In the genomic region with DNA sequence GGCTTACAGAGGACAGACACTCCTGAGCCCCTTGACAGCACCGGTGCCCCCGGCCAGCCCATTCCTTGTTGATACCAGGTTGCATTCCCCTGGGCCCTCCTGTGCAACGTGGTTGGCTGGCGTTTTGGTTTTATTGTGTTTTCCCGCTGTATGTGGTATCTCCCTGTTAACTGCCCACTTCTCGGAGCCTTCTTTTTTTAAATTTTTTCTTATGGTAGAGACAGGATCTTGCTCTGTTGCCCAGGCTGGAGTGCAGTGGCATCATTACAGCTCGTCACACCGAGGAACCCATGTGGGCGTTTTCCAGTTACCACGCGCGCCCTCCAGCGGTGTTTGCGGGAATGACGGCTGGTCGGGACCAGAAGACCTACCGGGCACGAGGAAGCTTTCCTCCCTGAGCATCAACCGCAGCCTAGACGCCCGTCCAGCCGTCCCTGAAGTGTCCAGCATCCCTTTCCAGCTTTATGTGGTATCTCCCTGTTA, we compare ENCODE assay signal across 8 cellular contexts. TPM values are rescaled to one million over a fixed set of nuclear protein-coding genes. Genes with fewer than 3 reads are reported as not detected.
DNase-seq lines count a peak whose midpoint lies in the region; ATAC-seq and TF ChIP-seq lines count a peak whose summit lies in the region.

No MANE protein-coding gene starts in this region.

- H3K4me1 Mint-ChIP-seq in WTC11 = no peaks in the 10 kb centered on the region

- peaks cover 10% of the 10 kb centered on the region for H3K36me3 Mint-ChIP-seq in WTC11

- H3K27me3 ChIP-seq in liver (ENCODE audit: control insufficient read depth in 4 of 4, insufficient read depth in 4 of 4, low read length in 3 of 4) = no peaks in the 10 kb centered on the region

- CTCF ChIA-PET in WTC11 (lab: Charles Lee) = interaction anchor here (0.5 to 2.8 kb wide), 36 partner anchors 9 to 303 kb away, joined by 3 to 25 read pairs (median 3); partner anchors contain the start of genes COX19, GPR146 and ZFAND2A

- POLR2A ChIA-PET in WTC11 (lab: Charles Lee) = no interaction called here

- H3K9me3 ChIP-seq in liver (ENCODE audit: control insufficient read depth in 4 of 4, low read length in 3 of 4) = no peaks in the 10 kb centered on the region

- H3K27ac ChIP-seq in liver (ENCODE audit: low read depth in 1 of 2, low read length in 2 of 2) = no peak overlapping the region

- H3K4me3 ChIP-seq in liver (ENCODE audit: low read depth in 1 of 3, low read length in 3 of 3) = no peak overlapping the region

- in situ Hi-C loops in T47D (cut with HindIII; ENCODE audit: low pct_unique_long_range_greater_than_20kb, low sequenced_read_pairs) = no loop called here

- no peak overlapping the region for H3K9ac ChIP-seq in liver (ENCODE audit: low read depth in 1 of 2, low read length in 2 of 2)

- H3K4me1 ChIP-seq in liver (ENCODE audit: control insufficient read depth in 4 of 4, insufficient read depth in 4 of 4, low read length in 3 of 4) = peaks cover 6 to 13% (median 9%) of the 10 kb centered on the region in 4 donors

- H3K27me3 Mint-ChIP-seq in WTC11 (ENCODE audit: low read depth) = peaks cover 12% of the 10 kb centered on the region

- ATAC-seq in WTC11 = peak; percentile 31
- ATAC-seq in GM18520 (IDR thresholded peaks at IDR 0.05; ENCODE audit: unreplicated experiment) = no peak

- no peak overlapping the region for H3K27ac Mint-ChIP-seq in WTC11

- peak; percentile 46 to 67 for TF ChIP-seq RAD21 in liver (IDR thresholded peaks at IDR 0.05)

- no peak overlapping the region for H3K4me3 Mint-ChIP-seq in WTC11

- peaks cover 25% of the 10 kb centered on the region for H3K9me3 Mint-ChIP-seq in WTC11

- no peaks in the 10 kb centered on the region for H3K36me3 ChIP-seq in liver (ENCODE audit: control insufficient read depth in 4 of 4, insufficient read depth in 3 of 4, low read depth in 1 of 4, low read length in 3 of 4)

- TF ChIP-seq CTCF in WTC11 (IDR thresholded peaks at IDR 0.05) = peak; percentile 62; the same call in 1 of the 2 replicates
- peak; percentile 60 for TF ChIP-seq CTCF in liver (IDR thresholded peaks at IDR 0.05; ENCODE audit: low read depth, low read length, missing input control)

- 33% methylated on average over 22 of the region's 22 CpGs for WGBS in liver

- DNase-seq in NCI-H2081 (lab: John Stamatoyannopoulos, UW) (peak; percentile 63 to 65), NCI-H2081 treated with DMSO at 0.1 percent for 48 hours (lab: John Stamatoyannopoulos, UW) (no peak), NCI-H1048 (lab: John Stamatoyannopoulos, UW) (peak; percentile 21), WTC11 (ENCODE audit: low spot score) (peak; percentile 80), T47D (ENCODE audit: low read depth in 1 of 2, low spot score in 1 of 2) (peak; percentile 49 to 84)
- peak; percentile 69 to 90 for DNase-seq in stimulated activated CD8-positive, alpha-beta memory T cell treated with anti-CD3 and anti-CD28 coated beads, Interleukin-2, amount 100 ng/mL, for 48 hours (ENCODE audit: low read depth in 2 of 2)

TF ChIP-seq in WTC11, 78 proteins besides CTCF, POLR2A, EP300 and RAD21:
- TF ChIP-seq ZNF121 (CRISPR knock-in tag; IDR thresholded peaks at IDR 0.05) = peak; percentile 98
- no peak for TF ChIP-seq E2F4 (CRISPR knock-in tag; IDR thresholded peaks at IDR 0.05; ENCODE audit: borderline replicate concordance, low read depth)
- TF ChIP-seq, protein P1, sequence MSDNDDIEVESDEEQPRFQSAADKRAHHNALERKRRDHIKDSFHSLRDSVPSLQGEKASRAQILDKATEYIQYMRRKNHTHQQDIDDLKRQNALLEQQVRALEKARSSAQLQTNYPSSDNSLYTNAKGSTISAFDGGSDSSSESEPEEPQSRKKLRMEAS (CRISPR knock-in tag; IDR thresholded peaks at IDR 0.05) = 0 out of 2 replicates have a peak, but pooled peaks have one; percentile 23

TF ChIP-seq in liver, 16 proteins besides CTCF, POLR2A, EP300 and RAD21:
- TF ChIP-seq, protein P2, sequence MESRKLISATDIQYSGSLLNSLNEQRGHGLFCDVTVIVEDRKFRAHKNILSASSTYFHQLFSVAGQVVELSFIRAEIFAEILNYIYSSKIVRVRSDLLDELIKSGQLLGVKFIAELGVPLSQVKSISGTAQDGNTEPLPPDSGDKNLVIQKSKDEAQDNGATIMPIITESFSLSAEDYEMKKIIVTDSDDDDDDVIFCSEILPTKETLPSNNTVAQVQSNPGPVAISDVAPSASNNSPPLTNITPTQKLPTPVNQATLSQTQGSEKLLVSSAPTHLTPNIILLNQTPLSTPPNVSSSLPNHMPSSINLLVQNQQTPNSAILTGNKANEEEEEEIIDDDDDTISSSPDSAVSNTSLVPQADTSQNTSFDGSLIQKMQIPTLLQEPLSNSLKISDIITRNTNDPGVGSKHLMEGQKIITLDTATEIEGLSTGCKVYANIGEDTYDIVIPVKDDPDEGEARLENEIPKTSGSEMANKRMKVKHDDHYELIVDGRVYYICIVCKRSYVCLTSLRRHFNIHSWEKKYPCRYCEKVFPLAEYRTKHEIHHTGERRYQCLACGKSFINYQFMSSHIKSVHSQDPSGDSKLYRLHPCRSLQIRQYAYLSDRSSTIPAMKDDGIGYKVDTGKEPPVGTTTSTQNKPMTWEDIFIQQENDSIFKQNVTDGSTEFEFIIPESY (IDR thresholded peaks at IDR 0.05) = no peak
TF ChIP-seq in liver: peak in this region for 0.

RNA-seq across cellular contexts. Expression of gene ZFAND2A, which starts 16.9 kb away (rescaled TPM):
- total RNA-seq in WTC11 (2021) = 14.5 to 16.1 TPM (median 15.3 TPM) in 3 replicates
- total RNA-seq in liver = 10 to 100 TPM; 12.5 to 27.4 TPM
- polyA plus RNA-seq in liver = 10 to 100 TPM; 39.6 to 53.3 TPM

RNA-seq across cellular contexts. Expression of gene UNCX, which starts 55.7 kb away (rescaled TPM):
- not detected in 3 replicates for total RNA-seq in WTC11 (2021)
- not detected for total RNA-seq in liver
- polyA plus RNA-seq in liver = not detected
